Comparison of ENCODE assay signal across 10 cellular contexts in the genomic region with DNA sequence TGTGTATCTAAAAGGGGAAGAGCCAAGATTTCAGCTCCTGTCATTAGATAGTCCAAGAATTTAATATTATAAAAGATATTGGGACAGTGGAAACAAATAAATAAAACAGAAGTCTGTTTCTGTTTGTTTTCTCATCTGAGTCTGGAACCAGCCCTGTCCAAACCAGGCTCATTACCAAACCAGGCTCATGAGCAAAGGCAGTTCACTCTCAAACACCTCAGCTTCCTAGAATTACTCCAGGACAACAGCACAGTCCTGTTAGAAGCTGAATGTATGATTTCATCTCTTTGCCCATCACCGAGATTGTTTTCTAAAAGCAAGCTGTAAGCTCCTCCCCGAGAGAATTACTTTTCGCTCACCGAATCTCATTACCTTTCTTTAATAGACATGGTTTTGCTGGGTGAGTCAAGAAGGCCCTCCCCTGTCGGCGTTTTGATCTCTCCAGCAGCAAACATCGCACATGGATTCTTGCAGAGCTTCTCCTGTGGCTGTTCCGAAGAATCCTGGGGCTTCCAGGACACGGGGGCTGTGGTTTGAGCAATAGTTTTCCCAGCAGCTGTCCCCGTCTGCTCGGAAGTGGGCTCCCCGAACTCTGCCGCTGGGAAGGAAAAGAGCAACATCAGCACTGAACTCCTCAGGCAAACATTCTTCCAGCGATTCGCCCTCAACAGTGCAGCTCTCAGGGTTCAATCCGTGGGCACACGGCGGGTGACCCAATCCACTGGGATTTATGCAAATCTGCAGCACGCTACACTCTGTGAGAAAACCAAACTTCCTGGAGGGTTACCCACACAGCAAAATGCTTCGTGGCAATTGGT.
DNase-seq lines count a peak whose midpoint lies in the region; ATAC-seq and TF ChIP-seq lines count a peak whose summit lies in the region.
"Had no signal": no experiment of that assay in that cellular context is flagged by ENCODE, and none has a peak within 500 bp of the region (broad histone marks: within the 10 kb centered on the region; RNA-seq: fewer than 3 reads in every experiment).

No MANE protein-coding gene starts in this region.

- peaks cover 10% of the 10 kb centered on the region; the same call in 1 of the 2 replicates for H4K20me1 ChIP-seq in SK-N-SH (ENCODE audit: insufficient read depth)

- no peaks in the 10 kb centered on the region for H3K9me3 Mint-ChIP-seq in activated CD8-positive, alpha-beta memory T cell treated with anti-CD3 and anti-CD28 coated beads, Interleukin-2, amount 10 ng/mL, durations not matched to agents 7 days and 5 days (ENCODE audit: low read depth)

- TF ChIP-seq CTCF in tibial artery (IDR thresholded peaks at IDR 0.05) (no peak), SK-N-SH (IDR thresholded peaks at IDR 0.05) (no peak)

- no peaks in the 10 kb centered on the region for H3K27me3 Mint-ChIP-seq in activated CD8-positive, alpha-beta memory T cell treated with anti-CD3 and anti-CD28 coated beads, Interleukin-2, amount 10 ng/mL, durations not matched to agents 7 days and 5 days

- peaks cover 6% of the 10 kb centered on the region for H3F3A ChIP-seq in SK-N-SH (replicated peaks; ENCODE audit: insufficient read depth)

- H3K4me1 Mint-ChIP-seq in activated CD8-positive, alpha-beta memory T cell treated with anti-CD3 and anti-CD28 coated beads, Interleukin-2, amount 10 ng/mL, durations not matched to agents 7 days and 5 days, result peaks cover 7% of the 10 kb centered on the region

- no peak overlapping the region for H2AFZ ChIP-seq in SK-N-SH (ENCODE audit: low read depth)
- H2AFZ ChIP-seq: PC-9 had no signal

- H3K4me3 Mint-ChIP-seq in activated CD8-positive, alpha-beta memory T cell treated with anti-CD3 and anti-CD28 coated beads, Interleukin-2, amount 10 ng/mL, durations not matched to agents 7 days and 5 days, result peak overlapping the region; percentile 5

- TF ChIP-seq EP300 in SK-N-SH (IDR thresholded peaks at IDR 0.05; ENCODE audit: borderline replicate concordance in 1 of 2, low read depth in 1 of 2, low read length in 1 of 2), result no peak

- ATAC-seq in activated CD8-positive, alpha-beta memory T cell treated with anti-CD3 and anti-CD28 coated beads, Interleukin-2, amount 10 ng/mL, durations not matched to agents 7 days and 5 days, result no peak
- no peak for ATAC-seq in HG03571 (IDR thresholded peaks at IDR 0.05; ENCODE audit: unreplicated experiment)
- ATAC-seq: A549 had no signal

- H3K4me3 ChIP-seq in esophagus (ENCODE audit: low read depth in 1 of 2, low read length in 2 of 2) (no peak overlapping the region), tibial artery (peak overlapping the region in 1 of 2 donors; percentile 18), SK-N-SH (ENCODE audit: low read depth in 2 of 2, low read length in 1 of 2) (no peak overlapping the region)
- H3K4me3 ChIP-seq: A549, PC-9 had no signal

- H3K4me2 ChIP-seq in SK-N-SH, result no peak overlapping the region
- H3K4me2 ChIP-seq: A549, PC-9 had no signal

- peaks cover 0 to 2% of the 10 kb centered on the region in 2 donors for H3K9me3 ChIP-seq in esophagus (ENCODE audit: control insufficient read depth in 2 of 2, insufficient read depth in 1 of 2, low read depth in 1 of 2, low read length in 1 of 2)
- no peaks in the 10 kb centered on the region for H3K9me3 ChIP-seq in tibial artery
- no peaks in the 10 kb centered on the region for H3K9me3 ChIP-seq in SK-N-SH
- H3K9me3 ChIP-seq: A549 had no signal

- H3K27ac ChIP-seq in esophagus (ENCODE audit: low read depth in 2 of 2, low read length in 1 of 2) (peak overlapping the region; percentile 47 to 63), tibial artery (peak overlapping the region; percentile 56), SK-N-SH (ENCODE audit: low read depth in 2 of 2, low read length in 1 of 2) (no peak overlapping the region)
- H3K27ac ChIP-seq: A549, PC-9 had no signal

- TF ChIP-seq RAD21 in SK-N-SH (IDR thresholded peaks at IDR 0.05; ENCODE audit: low read length), result no peak

- H3K36me3 ChIP-seq in esophagus (ENCODE audit: control insufficient read depth in 2 of 2, insufficient read depth in 2 of 2, low read length in 1 of 2), result peaks cover 14 to 29% of the 10 kb centered on the region in 2 donors
- H3K36me3 ChIP-seq in tibial artery, result peaks cover 57 to 93% (median 73%) of the 10 kb centered on the region in 3 donors
- H3K36me3 ChIP-seq in SK-N-SH (replicated peaks in 1 of 2; ENCODE audit: control insufficient read depth in 1 of 2, insufficient read depth in 2 of 2, low read length in 1 of 2), result peaks cover 56 to 81% of the 10 kb centered on the region in 2 experiments

- H3K9ac ChIP-seq in SK-N-SH, result no peak overlapping the region

- POLR2A ChIA-PET in SK-N-SH (lab: Yijun Ruan, JAX), result no interaction called here

- CTCF ChIA-PET in activated CD8-positive, alpha-beta memory T cell treated with anti-CD3 and anti-CD28 coated beads, Interleukin-2, amount 10 ng/mL, durations not matched to agents 7 days and 5 days (lab: Charles Lee), result interaction anchor here (1.1 to 4.7 kb wide), 4 partner anchors 9 to 76 kb away, joined by 3 to 28 read pairs (median 6); no protein-coding TSS in a partner anchor
- CTCF ChIA-PET in SK-N-SH (lab: Yijun Ruan, JAX), result interaction anchor here (1.1 to 5.1 kb wide), 5 partner anchors 10 to 145 kb away, joined by 3 to 25 read pairs (median 8); no protein-coding TSS in a partner anchor

- no peak overlapping the region for H3K27ac Mint-ChIP-seq in activated CD8-positive, alpha-beta memory T cell treated with anti-CD3 and anti-CD28 coated beads, Interleukin-2, amount 10 ng/mL, durations not matched to agents 7 days and 5 days

- H3K4me1 ChIP-seq in esophagus (ENCODE audit: control insufficient read depth in 2 of 2, insufficient read depth in 2 of 2, low read length in 1 of 2) (no peaks in the 10 kb centered on the region), tibial artery (peaks cover 0 to 46% (median 20%) of the 10 kb centered on the region in 4 donors), SK-N-SH (ENCODE audit: control insufficient read depth in 1 of 2, insufficient read depth in 2 of 2, low read depth in 1 of 2, low read length in 1 of 2) (no peaks in the 10 kb centered on the region)
- H3K4me1 ChIP-seq: A549 had no signal

- H3K27me3 ChIP-seq in esophagus (ENCODE audit: control insufficient read depth in 1 of 2, insufficient read depth in 2 of 2, low read length in 2 of 2), result no peaks in the 10 kb centered on the region
- H3K27me3 ChIP-seq in tibial artery, result no peaks in the 10 kb centered on the region
- no peaks in the 10 kb centered on the region for H3K27me3 ChIP-seq in SK-N-SH (ENCODE audit: insufficient read depth)

- DNase-seq in activated CD8-positive, alpha-beta memory T cell treated with anti-CD3 and anti-CD28 coated beads, Interleukin-2, amount 10 ng/mL, durations not matched to agents 7 days and 5 days, result no peak
- DNase-seq in activated CD8-positive, alpha-beta memory T cell treated with anti-CD3 and anti-CD28 coated beads, Interleukin-2, amount 50 U/mL, for 48 hours, result no peak
- peak; percentile 80 for DNase-seq in myocyte (ENCODE audit: low read depth)
- DNase-seq in tibial artery, result no peak
- no peak for DNase-seq in SK-N-SH
- no peak for DNase-seq in cortex of kidney (lab: John Stamatoyannopoulos, UW)
- DNase-seq: PC-9 had no signal

- intact Hi-C loops in tibial artery (cut with DNase I; ENCODE audit: low total_unique reads), result no loop called here

- H3K9me2 ChIP-seq in SK-N-SH, result no peaks in the 10 kb centered on the region

- H3K79me2 ChIP-seq in SK-N-SH (ENCODE audit: insufficient read depth), result no peaks in the 10 kb centered on the region; the same call in 1 of the 2 replicates

- no peaks in the 10 kb centered on the region for H3K36me3 Mint-ChIP-seq in activated CD8-positive, alpha-beta memory T cell treated with anti-CD3 and anti-CD28 coated beads, Interleukin-2, amount 10 ng/mL, durations not matched to agents 7 days and 5 days

- 71 to 77% methylated on average over 20 of the region's 20 CpGs for WGBS in esophagus, 2 donors
- WGBS in SK-N-SH (ENCODE audit: low lambda C conversion rate), result 97% methylated on average over 15 of the region's 20 CpGs

TF ChIP-seq in SK-N-SH, 30 proteins besides CTCF, POLR2A, EP300 and RAD21:
- TF ChIP-seq CHD2 (IDR thresholded peaks at IDR 0.05; ENCODE audit: low read length, partially characterized antibody) (no peak), NFIC (IDR thresholded peaks at IDR 0.05; ENCODE audit: borderline replicate concordance) (no peak), RCOR1 (IDR thresholded peaks at IDR 0.05; ENCODE audit: low read length) (no peak), JUND (IDR thresholded peaks at IDR 0.05) (no peak), TAF1 (IDR thresholded peaks at IDR 0.05; ENCODE audit: borderline replicate concordance, low read depth, low read length) (no peak), FOXM1 (IDR thresholded peaks at IDR 0.05; ENCODE audit: low read depth) (no peak), MXI1 (IDR thresholded peaks at IDR 0.05; ENCODE audit: low read depth, low read length) (no peak)
- TF ChIP-seq, protein P1, sequence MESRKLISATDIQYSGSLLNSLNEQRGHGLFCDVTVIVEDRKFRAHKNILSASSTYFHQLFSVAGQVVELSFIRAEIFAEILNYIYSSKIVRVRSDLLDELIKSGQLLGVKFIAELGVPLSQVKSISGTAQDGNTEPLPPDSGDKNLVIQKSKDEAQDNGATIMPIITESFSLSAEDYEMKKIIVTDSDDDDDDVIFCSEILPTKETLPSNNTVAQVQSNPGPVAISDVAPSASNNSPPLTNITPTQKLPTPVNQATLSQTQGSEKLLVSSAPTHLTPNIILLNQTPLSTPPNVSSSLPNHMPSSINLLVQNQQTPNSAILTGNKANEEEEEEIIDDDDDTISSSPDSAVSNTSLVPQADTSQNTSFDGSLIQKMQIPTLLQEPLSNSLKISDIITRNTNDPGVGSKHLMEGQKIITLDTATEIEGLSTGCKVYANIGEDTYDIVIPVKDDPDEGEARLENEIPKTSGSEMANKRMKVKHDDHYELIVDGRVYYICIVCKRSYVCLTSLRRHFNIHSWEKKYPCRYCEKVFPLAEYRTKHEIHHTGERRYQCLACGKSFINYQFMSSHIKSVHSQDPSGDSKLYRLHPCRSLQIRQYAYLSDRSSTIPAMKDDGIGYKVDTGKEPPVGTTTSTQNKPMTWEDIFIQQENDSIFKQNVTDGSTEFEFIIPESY (IDR thresholded peaks at IDR 0.05; ENCODE audit: borderline replicate concordance, low read depth), result no peak

Comparison
In these comparisons a context has a peak if more than half of its experiments do, and no peak if none do; other contexts are left out.
1. H3K27ac ChIP-seq: peak in esophagus (2 of 2) and tibial artery (2 of 2); none in SK-N-SH (0 of 2).